21 cellular contexts compared by ENCODE assay signal in the genomic region with DNA sequence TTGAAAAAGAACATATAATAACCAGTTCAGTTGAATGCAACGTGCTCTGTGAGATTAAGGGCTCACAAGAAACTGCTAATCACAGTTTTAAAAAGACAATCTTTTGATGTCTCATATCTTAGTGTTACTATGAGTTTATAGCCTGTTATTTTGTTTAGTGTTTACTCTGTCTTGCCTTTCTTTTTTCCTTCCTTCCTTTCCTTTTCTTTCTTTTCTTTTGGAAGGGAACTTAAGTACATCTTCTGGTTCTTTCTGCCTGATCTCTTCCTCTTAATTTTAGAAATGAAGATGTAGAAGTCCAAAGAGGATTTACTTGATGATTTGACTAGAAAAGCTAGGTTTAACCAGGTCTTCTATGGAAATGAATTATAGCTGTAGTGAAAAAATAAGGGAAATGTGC. TPM values are rescaled to one million over a fixed set of nuclear protein-coding genes. Genes with fewer than 3 reads are reported as not detected.
A peak's percentile ranks its signal among the peaks of the same experiment; 100 is the strongest.
DNase-seq lines count a peak whose midpoint lies in the region; ATAC-seq, FAIRE-seq and TF ChIP-seq lines count a peak whose summit lies in the region.
"Had no signal": no experiment of that assay in that cellular context is flagged by ENCODE, and none has a peak within 500 bp of the region (broad histone marks: within the 10 kb centered on the region; RNA-seq: fewer than 3 reads in every experiment).

No MANE protein-coding gene starts in this region.

- peaks cover 85% of the 10 kb centered on the region for H3K4me1 Mint-ChIP-seq in activated T-cell treated with anti-CD3 and anti-CD28 coated beads, Interleukin-2, amount 50 U/mL, for 24 hours (ENCODE audit: low read depth)
- H3K4me1 Mint-ChIP-seq in activated T-cell treated with anti-CD3 and anti-CD28 coated beads, Interleukin-2, amount 50 U/mL, for 4 hours (ENCODE audit: low read depth): peaks cover 89% of the 10 kb centered on the region
- H3K4me1 Mint-ChIP-seq in osteocyte (ENCODE audit: unreplicated experiment): peaks cover 46% of the 10 kb centered on the region
- peaks cover 86% of the 10 kb centered on the region for H3K4me1 Mint-ChIP-seq in activated CD4-positive, alpha-beta memory T cell treated with anti-CD3 and anti-CD28 coated beads for 36 hours (ENCODE audit: low read depth)

- CTCF ChIA-PET in K562 (lab: Yijun Ruan, JAX; ENCODE audit: low intra/inter-chr PET ratio): no interaction called here
- CTCF ChIA-PET in activated CD4-positive, alpha-beta memory T cell treated with anti-CD3 and anti-CD28 coated beads for 36 hours (lab: Charles Lee): interaction anchor here (0.6 to 3.2 kb wide), 3 partner anchors 11 to 121 kb away, joined by 3 to 19 read pairs (median 3); a partner anchor contains a TSS

- peaks cover 99% of the 10 kb centered on the region for H3K79me2 ChIP-seq in K562 (ENCODE audit: control insufficient read depth, insufficient read depth, low read length)

- no peak for DNase-seq in activated T-cell treated with anti-CD3 and anti-CD28 coated beads, Interleukin-2, amount 50 U/mL, for 24 hours
- no peak for DNase-seq in activated T-cell treated with anti-CD3 and anti-CD28 coated beads, Interleukin-2, amount 50 U/mL, for 4 hours
- DNase-seq in K562 (ENCODE audit: extremely low read depth in 1 of 4, low spot score in 3 of 4): no peak
- DNase-seq in osteocyte (ENCODE audit: extremely low spot score, unreplicated experiment): no peak
- no peak for DNase-seq in activated CD4-positive, alpha-beta memory T cell treated with anti-CD3 and anti-CD28 coated beads for 36 hours
- no peak for DNase-seq in aorta
- DNase-seq in ovary: no peak
- DNase-seq: activated gamma-delta T cell treated with Interleukin-2 at 50 U/mL for 16 hours; DMS153; GF-D8; glutamatergic neuron; H7; left lung; NCI-H1436; NCI-H774; SIG-M5; stimulated activated CD4-positive, alpha-beta T cell treated with anti-CD3 and anti-CD28 coated beads, Interleukin-1b, Interleukin-23, amount 100 ng/mL, for 48 hours; stimulated activated naive CD8-positive, alpha-beta T cell treated with anti-CD3 and anti-CD28 coated beads, Interleukin-15, Interleukin-2, amounts not matched to agents 100 U/mL and 50 U/mL, for 24 hours; upper lobe of left lung had no signal

- peaks cover 23% of the 10 kb centered on the region for H3K36me3 Mint-ChIP-seq in activated T-cell treated with anti-CD3 and anti-CD28 coated beads, Interleukin-2, amount 50 U/mL, for 24 hours (ENCODE audit: low read depth)
- peaks cover 8% of the 10 kb centered on the region for H3K36me3 Mint-ChIP-seq in activated T-cell treated with anti-CD3 and anti-CD28 coated beads, Interleukin-2, amount 50 U/mL, for 4 hours (ENCODE audit: insufficient read depth)
- H3K36me3 Mint-ChIP-seq in osteocyte (ENCODE audit: unreplicated experiment): no peaks in the 10 kb centered on the region
- peaks cover 3% of the 10 kb centered on the region for H3K36me3 Mint-ChIP-seq in activated CD4-positive, alpha-beta memory T cell treated with anti-CD3 and anti-CD28 coated beads for 36 hours

- H3K27me3 ChIP-seq in K562 (ENCODE audit: control insufficient read depth in 2 of 2, insufficient read depth in 2 of 2, low read length in 2 of 2) (no peaks in the 10 kb centered on the region), aorta (ENCODE audit: control insufficient read depth in 1 of 2, insufficient read depth in 2 of 2, low read length in 1 of 2) (no peaks in the 10 kb centered on the region), ovary (no peaks in the 10 kb centered on the region)
- H3K27me3 ChIP-seq: BLaER1 treated with 17β-estradiol and CSF1 and Interleukin-3, amounts not matched to agents 10 nM and 100 nM; left lung; upper lobe of left lung had no signal

- no peak overlapping the region for H3K4me3 Mint-ChIP-seq in activated T-cell treated with anti-CD3 and anti-CD28 coated beads, Interleukin-2, amount 50 U/mL, for 24 hours
- no peak overlapping the region for H3K4me3 Mint-ChIP-seq in activated T-cell treated with anti-CD3 and anti-CD28 coated beads, Interleukin-2, amount 50 U/mL, for 4 hours
- H3K4me3 Mint-ChIP-seq in osteocyte (ENCODE audit: unreplicated experiment): no peak overlapping the region
- H3K4me3 Mint-ChIP-seq in activated CD4-positive, alpha-beta memory T cell treated with anti-CD3 and anti-CD28 coated beads for 36 hours: no peak overlapping the region

- intact Hi-C loops in K562 (cut with micrococcal nuclease) (no loop called here), aorta (cut with DNase I) (no loop called here), ovary (cut with DNase I) (no loop called here)
- intact Hi-C loops in activated CD4-positive, alpha-beta memory T cell treated with anti-CD3 and anti-CD28 coated beads for 36 hours (cut with micrococcal nuclease): no loop called here

- H3K9me3 ChIP-seq in KOPT-K1 (ENCODE audit: insufficient read depth, low read length, poor library complexity, severe bottlenecking) (peaks cover 10% of the 10 kb centered on the region), K562 (replicated peaks; ENCODE audit: control insufficient read depth, insufficient read depth, low read depth, low read length) (no peaks in the 10 kb centered on the region; the same call in 1 of the 2 replicates), aorta (ENCODE audit: control insufficient read depth, low read length) (no peaks in the 10 kb centered on the region), ovary (no peaks in the 10 kb centered on the region)
- H3K9me3 ChIP-seq: left lung, upper lobe of left lung had no signal

- H3K4me1 ChIP-seq in K562 (replicated peaks in 1 of 2; ENCODE audit: control insufficient read depth in 2 of 2, insufficient read depth in 2 of 2, low read length in 2 of 2) (peaks cover 0 to 16% of the 10 kb centered on the region in 2 experiments; a peak in 3 of 5 replicates), aorta (ENCODE audit: control insufficient read depth in 1 of 2, insufficient read depth in 2 of 2, low read length in 2 of 2) (peaks cover 0 to 8% of the 10 kb centered on the region in 2 donors), ovary (ENCODE audit: insufficient read depth) (peaks cover 1% of the 10 kb centered on the region)

- 0% methylated on average over 1 of the region's 1 CpG for WGBS in K562 (ENCODE audit: insufficient coverage, low coverage, missing lambda C conversion rate)
- 84 to 91% methylated on average over 1 of the region's 1 CpG for WGBS in aorta, 2 donors
- 25 to 40% (median 35%) methylated on average over 1 of the region's 1 CpG for WGBS in ovary, 3 donors

- TF ChIP-seq CTCF in K562 (IDR thresholded peaks at IDR 0.05 in 2 of 3, conservative IDR thresholded peaks at IDR 0.05 in 1 of 3; ENCODE audit: insufficient read depth in 2 of 3, low read depth in 1 of 3, low read length in 3 of 3) (no peak), osteocyte (IDR thresholded peaks at IDR 0.05) (no peak), ovary (IDR thresholded peaks at IDR 0.05) (no peak)

- ATAC-seq in activated T-cell treated with anti-CD3 and anti-CD28 coated beads, Interleukin-2, amount 50 U/mL, for 4 hours: no peak
- ATAC-seq in K562 (no peak), aorta (ENCODE audit: low FRiP score) (no peak)
- ATAC-seq: stimulated activated naive CD8-positive, alpha-beta T cell treated with anti-CD3 and anti-CD28 coated beads, Interleukin-15, Interleukin-2, amounts not matched to agents 100 U/mL and 50 U/mL, for 24 hours had no signal

- no peak overlapping the region for H3K4me2 ChIP-seq in K562 (ENCODE audit: insufficient read depth, low read length)

- no peak for TF ChIP-seq POLR2A in K562 (conservative IDR thresholded peaks at IDR 0.05)
- TF ChIP-seq POLR2A in ovary (IDR thresholded peaks at IDR 0.05): no peak

- POLR2A ChIA-PET in K562 (lab: Yijun Ruan, JAX): interaction anchor here (1.1 to 1.5 kb wide), 3 partner anchors 9 to 16 kb away, joined by 3 to 4 read pairs (median 4); no protein-coding TSS in a partner anchor
- POLR2A ChIA-PET in activated CD4-positive, alpha-beta memory T cell treated with anti-CD3 and anti-CD28 coated beads for 36 hours (lab: Charles Lee): no interaction called here

- in situ Hi-C loops in K562 (cut with MboI): no loop called here

- no peaks in the 10 kb centered on the region for H3K9me1 ChIP-seq in K562 (ENCODE audit: control insufficient read depth, insufficient read depth, low read length)

- no peak overlapping the region for H2AFZ ChIP-seq in K562 (ENCODE audit: low read depth, low read length)

- H3K27ac Mint-ChIP-seq in activated T-cell treated with anti-CD3 and anti-CD28 coated beads, Interleukin-2, amount 50 U/mL, for 24 hours: peak overlapping the region; percentile 53
- peak overlapping the region; percentile 28 for H3K27ac Mint-ChIP-seq in osteocyte (ENCODE audit: unreplicated experiment)
- no peak overlapping the region for H3K27ac Mint-ChIP-seq in activated CD4-positive, alpha-beta memory T cell treated with anti-CD3 and anti-CD28 coated beads for 36 hours

- H4K20me1 ChIP-seq in K562 (replicated peaks; ENCODE audit: control insufficient read depth, insufficient read depth, low read length): no peaks in the 10 kb centered on the region; the same call in 1 of the 2 replicates

- TF ChIP-seq EP300 in K562 (IDR thresholded peaks at IDR 0.05; ENCODE audit: low read length) (no peak), ovary (IDR thresholded peaks at IDR 0.05) (no peak)

- H3K27ac ChIP-seq in KOPT-K1 (ENCODE audit: low read depth, low read length, poor library complexity, severe bottlenecking) (peak overlapping the region; percentile 1), K562 (ENCODE audit: extremely low read depth, low read depth, low read length) (peak overlapping the region; percentile 44; the same call in 1 of the 3 replicates), aorta (ENCODE audit: low read depth in 1 of 2, low read length in 2 of 2) (no peak overlapping the region), ovary (no peak overlapping the region)
- H3K27ac ChIP-seq: BLaER1 treated with 17β-estradiol and CSF1 and Interleukin-3, amounts not matched to agents 10 nM and 100 nM; left lung; upper lobe of left lung had no signal

- TF ChIP-seq RAD21 in K562 (CRISPR knock-in tag; conservative IDR thresholded peaks at IDR 0.05 in 1 of 2, IDR thresholded peaks at IDR 0.05 in 1 of 2): no peak

- no peak for FAIRE-seq in K562 (lab: Jason Lieb, UNC)

- no peaks in the 10 kb centered on the region for H3K27me3 Mint-ChIP-seq in activated T-cell treated with anti-CD3 and anti-CD28 coated beads, Interleukin-2, amount 50 U/mL, for 24 hours
- no peaks in the 10 kb centered on the region for H3K27me3 Mint-ChIP-seq in activated T-cell treated with anti-CD3 and anti-CD28 coated beads, Interleukin-2, amount 50 U/mL, for 4 hours (ENCODE audit: low read depth)
- H3K27me3 Mint-ChIP-seq in osteocyte (ENCODE audit: unreplicated experiment): no peaks in the 10 kb centered on the region
- H3K27me3 Mint-ChIP-seq in activated CD4-positive, alpha-beta memory T cell treated with anti-CD3 and anti-CD28 coated beads for 36 hours: no peaks in the 10 kb centered on the region

- BruUV-seq in K562 (replicated peaks; lab: Mats Ljungman, UMichigan): no TSS peak

- no peaks in the 10 kb centered on the region for H3K9me3 Mint-ChIP-seq in activated T-cell treated with anti-CD3 and anti-CD28 coated beads, Interleukin-2, amount 50 U/mL, for 24 hours
- no peaks in the 10 kb centered on the region for H3K9me3 Mint-ChIP-seq in activated T-cell treated with anti-CD3 and anti-CD28 coated beads, Interleukin-2, amount 50 U/mL, for 4 hours
- H3K9me3 Mint-ChIP-seq in osteocyte (ENCODE audit: unreplicated experiment): no peaks in the 10 kb centered on the region
- no peaks in the 10 kb centered on the region for H3K9me3 Mint-ChIP-seq in activated CD4-positive, alpha-beta memory T cell treated with anti-CD3 and anti-CD28 coated beads for 36 hours

- H3K36me3 ChIP-seq in KOPT-K1 (ENCODE audit: insufficient read depth, low read length) (peaks cover 14% of the 10 kb centered on the region), K562 (ENCODE audit: control insufficient read depth, insufficient read depth, low read length) (no peaks in the 10 kb centered on the region), aorta (ENCODE audit: control insufficient read depth in 1 of 2, insufficient read depth in 2 of 2, low read length in 1 of 2) (no peaks in the 10 kb centered on the region), ovary (no peaks in the 10 kb centered on the region)
- H3K36me3 ChIP-seq: left lung, upper lobe of left lung had no signal

- H3K9ac ChIP-seq in K562 (ENCODE audit: insufficient read depth in 1 of 2, low read depth in 2 of 2, low read length in 2 of 2): no peak overlapping the region
- H3K9ac ChIP-seq: BLaER1 treated with 17β-estradiol and CSF1 and Interleukin-3, amounts not matched to agents 10 nM and 100 nM had no signal

- H3K4me3 ChIP-seq in K562 (no peak overlapping the region), aorta (ENCODE audit: low read length in 2 of 2) (no peak overlapping the region), ovary (no peak overlapping the region)
- H3K4me3 ChIP-seq: BLaER1 treated with 17β-estradiol and CSF1 and Interleukin-3, amounts not matched to agents 10 nM and 100 nM; left lung; upper lobe of left lung had no signal

RNA-seq across cellular contexts. Expression of a gene that starts 38.2 kb away (rescaled TPM):
- 100 to 1,000 TPM; 183 to 213 (median 185) TPM for total RNA-seq in activated T-cell treated with anti-CD3 and anti-CD28 coated beads, Interleukin-2, amount 50 U/mL, for 4 hours
- 107 and 268 TPM in 2 replicates for total RNA-seq in K562 (2011; cell fraction: chromatin; rRNA removed; ENCODE audit: low replicate concordance)
- total RNA-seq in K562 (2011; cell fraction: nucleolus; rRNA removed): 59.2 and 97.8 TPM in 2 replicates
- total RNA-seq in K562 (2011; cell fraction: nucleoplasm; rRNA removed): 150 and 213 TPM in 2 replicates
- total RNA-seq in K562 (2014; rRNA removed) (21.4 and 24.7 TPM in 2 replicates), K562 (2014; rRNA removed; fragmentation: Illumina TruSeq; extraction: Trizol) (32.5 and 33.3 TPM in 2 replicates), K562 (2015; rRNA removed; fragmentation: Illumina TruSeq; extraction: Trizol) (32.0 and 37.2 TPM in 2 replicates), K562 (2021) (59.1 and 73.9 TPM in 2 replicates), osteocyte (186 and 188 TPM in 2 replicates), aorta (100 to 1,000 TPM; 182 to 226 TPM), ovary (100 to 1,000 TPM in 4 of 7 donors, 10 to 100 TPM in 3; 79.6 to 144 (median 102) TPM)
- polyA plus RNA-seq in K562 (2011; rRNA removed) (30.8 and 31.0 TPM in 2 replicates), K562 (2014; fragmentation: Illumina TruSeq; extraction: Trizol) (62.6 and 66.0 TPM in 2 replicates), K562 (2014; fragmentation: Nextera tagmentation; extraction: Ambion mirVana) (10 to 100 TPM in 1 of 2 experiments, 1 to 10 TPM in 1; 4.3 to 13.2 TPM), K562 (2014; rRNA removed) (27.2 and 30.8 TPM in 2 replicates), aorta (10 to 100 TPM; 22.3 to 30.4 TPM), ovary (10 to 100 TPM; 26.0 to 88.6 TPM)
- 46.3 and 55.3 TPM in 2 replicates for polyA plus RNA-seq in K562 (2011; cell fraction: cytosol; rRNA removed)
- 48.7 and 67.8 TPM in 2 replicates for polyA plus RNA-seq in K562 (2011; cell fraction: nucleus; rRNA removed)
- polyA plus RNA-seq in K562 (2012): 48.1 and 51.9 TPM in 2 replicates
- 109 and 110 TPM in 2 replicates for polyA minus RNA-seq in K562 (2011; rRNA and poly(A)+ RNA removed)
- 116 and 128 TPM in 2 replicates for polyA minus RNA-seq in K562 (2011; cell fraction: cytosol; rRNA and poly(A)+ RNA removed)
- polyA minus RNA-seq in K562 (2011; cell fraction: nucleus; rRNA and poly(A)+ RNA removed): 73.6 and 96.6 TPM in 2 replicates
- 100 to 1,000 TPM; 139 to 140 TPM for total RNA-seq in activated CD4-positive, alpha-beta memory T cell treated with anti-CD3 and anti-CD28 coated beads for 36 hours

Comparison
In these comparisons a context has a peak if more than half of its experiments do, and no peak if none do; other contexts are left out.
1. H3K27ac ChIP-seq: peak in KOPT-K1 (single experiment) and K562 (single experiment); none in aorta (0 of 2) and ovary (0 of 2).